Comparison of ENCODE assay signal across 26 cellular contexts in genomic region chr15:99603828-99604227, GRCh38. TPM values are rescaled to one million over a fixed set of nuclear protein-coding genes. Genes with fewer than 3 reads are reported as not detected.
A peak's percentile ranks its signal among the peaks of the same experiment; 100 is the strongest.
DNase-seq lines count a peak whose midpoint lies in the region; ATAC-seq and TF ChIP-seq lines count a peak whose summit lies in the region.
"Had no signal": no experiment of that assay in that cellular context is flagged by ENCODE, and none has a peak within 500 bp of the region (broad histone marks: within the 10 kb centered on the region; RNA-seq: fewer than 3 reads in every experiment).

No MANE protein-coding gene starts in this region.

- CTCF ChIA-PET in WTC11 (lab: Charles Lee) = interaction anchor here (0.7 kb wide), 1 partner anchor 30 kb away, joined by 3 read pairs; no protein-coding TSS in a partner anchor
- CTCF ChIA-PET in CD8-positive, alpha-beta T cell (lab: Charles Lee) = no interaction called here

- H3K4me3 Mint-ChIP-seq in WTC11 = no peak overlapping the region
- no peak overlapping the region for H3K4me3 Mint-ChIP-seq in stimulated activated memory B cell treated with anti-CD40 and anti-IgM and Interleukin-4, amounts not matched to agents 10 μg/mL and 1 μg/mL and 100 μg/mL, for 72 hours
- no peak overlapping the region for H3K4me3 Mint-ChIP-seq in CD8-positive, alpha-beta T cell
- H3K4me3 Mint-ChIP-seq: activated naive CD8-positive, alpha-beta T cell treated with anti-CD3 and anti-CD28 coated beads, Interleukin-2, amount 10 ng/mL, durations not matched to agents 7 days and 5 days; nephron; stimulated activated effector memory CD8-positive, alpha-beta T cell treated with anti-CD3 and anti-CD28 coated beads, Interleukin-12 subunit alpha, Interleukin-12 subunit beta, amount 100 ng/mL, for 72 hours had no signal

- DNase-seq in GM03348 (ENCODE audit: low spot score) (peak; percentile 8), WTC11 (ENCODE audit: low spot score) (no peak), fibroblast of pulmonary artery (ENCODE audit: low read depth) (peak; percentile 35), retina (no peak), NCI-H2171 treated with DMSO at 0.1 percent for 48 hours (lab: John Stamatoyannopoulos, UW) (no peak)
- no peak for DNase-seq in CD8-positive, alpha-beta T cell
- DNase-seq: activated CD4-positive, alpha-beta T cell treated with anti-CD3 and anti-CD28 coated beads, Interleukin-2, amount 50 U/mL, for 4 hours; activated CD8-positive, alpha-beta memory T cell treated with anti-CD3 and anti-CD28 coated beads, Interleukin-2, amount 50 U/mL, for 48 hours; activated naive CD8-positive, alpha-beta T cell treated with anti-CD3 and anti-CD28 coated beads, Interleukin-2, amount 10 ng/mL, durations not matched to agents 7 days and 5 days; AML-193; Caco-2; dermis blood vessel endothelial cell; DND-41; GOT3; hippocampal formation; MG63; NCI-H526 treated with DMSO at 0.1 percent for 48 hours; RPMI8226; SK-N-SH; stimulated activated CD4-positive, alpha-beta T cell treated with anti-CD3 and anti-CD28 coated beads, Interleukin-2, amount 100 ng/mL, for 24 hours; T-helper 2 cell; testis had no signal

- peaks cover 17% of the 10 kb centered on the region for H3K36me3 Mint-ChIP-seq in WTC11
- peaks cover 86% of the 10 kb centered on the region for H3K36me3 Mint-ChIP-seq in stimulated activated memory B cell treated with anti-CD40 and anti-IgM and Interleukin-4, amounts not matched to agents 10 μg/mL and 1 μg/mL and 100 μg/mL, for 72 hours
- H3K36me3 Mint-ChIP-seq in CD8-positive, alpha-beta T cell = peaks cover 39% of the 10 kb centered on the region

- H3K9me3 ChIP-seq in CD8-positive, alpha-beta T cell (ENCODE audit: low read length) = no peaks in the 10 kb centered on the region
- H3K9me3 ChIP-seq: Caco-2, testis had no signal

- TF ChIP-seq CTCF in WTC11 (IDR thresholded peaks at IDR 0.05) (no peak), fibroblast of pulmonary artery (IDR thresholded peaks at IDR 0.05; ENCODE audit: low read length, missing control alignments) (no peak)
- no peak for TF ChIP-seq CTCF in CD8-positive, alpha-beta T cell (IDR thresholded peaks at IDR 0.05)

- intact Hi-C loops in CD8-positive, alpha-beta T cell (cut with DNase I, micrococcal nuclease) = no loop called here

- no peaks in the 10 kb centered on the region for H3K27me3 ChIP-seq in CD8-positive, alpha-beta T cell (ENCODE audit: insufficient read depth, low read length)
- H3K27me3 ChIP-seq: MG63, testis had no signal

- no peak overlapping the region for H3K4me3 ChIP-seq in fibroblast of pulmonary artery (replicated peaks; ENCODE audit: low read depth, low read length)
- H3K4me3 ChIP-seq in CD8-positive, alpha-beta T cell (ENCODE audit: low read depth, low read length) = no peak overlapping the region
- H3K4me3 ChIP-seq: MG63, testis had no signal

- peaks cover 6% of the 10 kb centered on the region for H3K9me3 Mint-ChIP-seq in WTC11
- peaks cover 7% of the 10 kb centered on the region for H3K9me3 Mint-ChIP-seq in stimulated activated memory B cell treated with anti-CD40 and anti-IgM and Interleukin-4, amounts not matched to agents 10 μg/mL and 1 μg/mL and 100 μg/mL, for 72 hours
- H3K9me3 Mint-ChIP-seq in CD8-positive, alpha-beta T cell = peaks cover 7% of the 10 kb centered on the region
- H3K9me3 Mint-ChIP-seq: stimulated activated effector memory CD8-positive, alpha-beta T cell treated with anti-CD3 and anti-CD28 coated beads, Interleukin-12 subunit alpha, Interleukin-12 subunit beta, amount 100 ng/mL, for 72 hours had no signal

- peaks cover 70% of the 10 kb centered on the region for H3K4me1 Mint-ChIP-seq in WTC11
- peaks cover 84% of the 10 kb centered on the region for H3K4me1 Mint-ChIP-seq in stimulated activated memory B cell treated with anti-CD40 and anti-IgM and Interleukin-4, amounts not matched to agents 10 μg/mL and 1 μg/mL and 100 μg/mL, for 72 hours
- H3K4me1 Mint-ChIP-seq in CD8-positive, alpha-beta T cell (ENCODE audit: low read depth) = peaks cover 61% of the 10 kb centered on the region

- H3K36me3 ChIP-seq in CD8-positive, alpha-beta T cell (ENCODE audit: insufficient read depth, low read length) = peaks cover 7% of the 10 kb centered on the region

- H3K27ac ChIP-seq in CD8-positive, alpha-beta T cell (ENCODE audit: low read depth, low read length) = no peak overlapping the region
- H3K27ac ChIP-seq: testis had no signal

- no peaks in the 10 kb centered on the region for H3K27me3 Mint-ChIP-seq in WTC11 (ENCODE audit: low read depth)
- H3K27me3 Mint-ChIP-seq in stimulated activated memory B cell treated with anti-CD40 and anti-IgM and Interleukin-4, amounts not matched to agents 10 μg/mL and 1 μg/mL and 100 μg/mL, for 72 hours = no peaks in the 10 kb centered on the region
- no peaks in the 10 kb centered on the region for H3K27me3 Mint-ChIP-seq in CD8-positive, alpha-beta T cell (ENCODE audit: low read depth)
- H3K27me3 Mint-ChIP-seq: activated naive CD8-positive, alpha-beta T cell treated with anti-CD3 and anti-CD28 coated beads, Interleukin-2, amount 10 ng/mL, durations not matched to agents 7 days and 5 days; IgD-negative memory B cell had no signal

- peaks cover 7% of the 10 kb centered on the region for H3K4me1 ChIP-seq in CD8-positive, alpha-beta T cell (ENCODE audit: insufficient read depth, low read length)
- H3K4me1 ChIP-seq: Caco-2, testis had no signal

- H3K27ac Mint-ChIP-seq in WTC11 = peak overlapping the region; percentile 83
- H3K27ac Mint-ChIP-seq in stimulated activated memory B cell treated with anti-CD40 and anti-IgM and Interleukin-4, amounts not matched to agents 10 μg/mL and 1 μg/mL and 100 μg/mL, for 72 hours = peak overlapping the region; percentile 76
- H3K27ac Mint-ChIP-seq in CD8-positive, alpha-beta T cell = no peak overlapping the region
- H3K27ac Mint-ChIP-seq: activated naive CD8-positive, alpha-beta T cell treated with anti-CD3 and anti-CD28 coated beads, Interleukin-2, amount 10 ng/mL, durations not matched to agents 7 days and 5 days; stimulated activated effector memory CD8-positive, alpha-beta T cell treated with anti-CD3 and anti-CD28 coated beads, Interleukin-12 subunit alpha, Interleukin-12 subunit beta, amount 100 ng/mL, for 72 hours had no signal

- POLR2A ChIA-PET in WTC11 (lab: Charles Lee) = no interaction called here
- POLR2A ChIA-PET in CD8-positive, alpha-beta T cell (lab: Charles Lee) = no interaction called here

- no peak for ATAC-seq in WTC11
- ATAC-seq in stimulated activated memory B cell treated with anti-CD40 and anti-IgM and Interleukin-4, amounts not matched to agents 10 μg/mL and 1 μg/mL and 100 μg/mL, for 72 hours = no peak
- no peak for ATAC-seq in CD8-positive, alpha-beta T cell
- ATAC-seq: stimulated activated effector memory CD8-positive, alpha-beta T cell treated with anti-CD3 and anti-CD28 coated beads, Interleukin-12 subunit alpha, Interleukin-12 subunit beta, amount 100 ng/mL, for 72 hours had no signal

TF ChIP-seq in WTC11, 78 proteins besides CTCF, POLR2A, EP300 and RAD21 (continues in another document):
- TF ChIP-seq PREB (CRISPR knock-in tag; IDR thresholded peaks at IDR 0.05; ENCODE audit: borderline replicate concordance) (no peak), MXD4 (CRISPR knock-in tag; IDR thresholded peaks at IDR 0.05; ENCODE audit: borderline replicate concordance) (no peak), JUN (CRISPR knock-in tag; IDR thresholded peaks at IDR 0.05) (no peak), ZNF425 (CRISPR knock-in tag; conservative IDR thresholded peaks at IDR 0.05) (no peak), FOXJ3 (CRISPR knock-in tag; IDR thresholded peaks at IDR 0.05; ENCODE audit: borderline replicate concordance) (no peak), OVOL2 (CRISPR knock-in tag; IDR thresholded peaks at IDR 0.05; ENCODE audit: borderline replicate concordance) (no peak), GTF2I (CRISPR knock-in tag; conservative IDR thresholded peaks at IDR 0.05) (no peak), TEAD1 (CRISPR knock-in tag; IDR thresholded peaks at IDR 0.05) (no peak), ETV6 (CRISPR knock-in tag; IDR thresholded peaks at IDR 0.05) (no peak), USF2 (CRISPR knock-in tag; IDR thresholded peaks at IDR 0.05) (no peak), SOX15 (CRISPR knock-in tag; IDR thresholded peaks at IDR 0.05) (no peak)

RNA-seq across cellular contexts. Expression of gene MEF2A, which starts 38.0 kb away (rescaled TPM):
- 22.2 to 30.7 TPM (median 25.5 TPM) in 3 replicates for total RNA-seq in WTC11 (2021)
- total RNA-seq in CD8-positive, alpha-beta T cell = 10 to 100 TPM; 20.3 to 24.9 TPM

Comparison
In these comparisons a context has a peak if more than half of its experiments do, and no peak if none do; other contexts are left out.
1. DNase-seq: peak in GM03348 (single experiment) and fibroblast of pulmonary artery (single experiment); none in WTC11 (single experiment), CD8-positive, alpha-beta T cell (0 of 7), retina (single experiment) and NCI-H2171 treated with DMSO at 0.1 percent for 48 hours (single experiment).